Comparison of ENCODE assay signal across 16 cellular contexts in genomic region chr3:44012146-44012899, GRCh38.
DNase-seq lines count a peak whose midpoint lies in the region; ATAC-seq and TF ChIP-seq lines count a peak whose summit lies in the region.
"Had no signal": no experiment of that assay in that cellular context is flagged by ENCODE, and none has a peak within 500 bp of the region (broad histone marks: within the 10 kb centered on the region; RNA-seq: fewer than 3 reads in every experiment).

No MANE protein-coding gene starts in this region.

- H3K9me3 ChIP-seq in SK-N-SH (no peaks in the 10 kb centered on the region), mucosa of descending colon (no peaks in the 10 kb centered on the region)
- H3K9me3 ChIP-seq: A549, BLaER1, HAP-1 had no signal

- H3K79me2 ChIP-seq in SK-N-SH (ENCODE audit: insufficient read depth), result no peaks in the 10 kb centered on the region

- intact Hi-C loops in mucosa of descending colon (cut with DNase I, micrococcal nuclease), result no loop called here

- H3K9ac ChIP-seq in SK-N-SH, result no peak overlapping the region
- H3K9ac ChIP-seq: BLaER1 had no signal

- H3K36me3 ChIP-seq in SK-N-SH (replicated peaks in 1 of 2; ENCODE audit: control insufficient read depth in 1 of 2, insufficient read depth in 2 of 2, low read length in 1 of 2) (peaks cover 0 to 6% of the 10 kb centered on the region in 2 experiments), mucosa of descending colon (ENCODE audit: low read depth) (no peaks in the 10 kb centered on the region)
- H3K36me3 ChIP-seq: BLaER1, HAP-1 had no signal

- H3K36me3 Mint-ChIP-seq in stimulated activated effector memory CD8-positive, alpha-beta T cell treated with anti-CD3 and anti-CD28 coated beads, Interleukin-12 subunit alpha, Interleukin-12 subunit beta, amount 100 ng/mL, for 72 hours, result peaks cover 7% of the 10 kb centered on the region
- H3K36me3 Mint-ChIP-seq in immature natural killer cell, result no peaks in the 10 kb centered on the region
- H3K36me3 Mint-ChIP-seq: CD8-positive, alpha-beta T cell had no signal

- H3K4me3 ChIP-seq in SK-N-SH (ENCODE audit: low read depth in 2 of 2, low read length in 1 of 2) (no peak overlapping the region), mucosa of descending colon (no peak overlapping the region)
- H3K4me3 ChIP-seq: A549, BLaER1, HAP-1 had no signal

- no peak for TF ChIP-seq CTCF in SK-N-SH (IDR thresholded peaks at IDR 0.05)
- no peak for TF ChIP-seq CTCF in mucosa of descending colon (IDR thresholded peaks at IDR 0.05)

- no peak overlapping the region for H3K4me2 ChIP-seq in SK-N-SH
- H3K4me2 ChIP-seq: A549, BLaER1 had no signal

- 98% methylated on average over 13 of the region's 13 CpGs for WGBS in SK-N-SH (ENCODE audit: low lambda C conversion rate)

- no peak for TF ChIP-seq RAD21 in SK-N-SH (IDR thresholded peaks at IDR 0.05; ENCODE audit: low read length)

- H3K27ac Mint-ChIP-seq in stimulated activated effector memory CD8-positive, alpha-beta T cell treated with anti-CD3 and anti-CD28 coated beads, Interleukin-12 subunit alpha, Interleukin-12 subunit beta, amount 100 ng/mL, for 72 hours, result no peak overlapping the region
- H3K27ac Mint-ChIP-seq in immature natural killer cell, result no peak overlapping the region
- H3K27ac Mint-ChIP-seq: CD8-positive, alpha-beta T cell had no signal

- 0 out of 2 replicates have a peak, but pooled peaks cover 4% of the 10 kb centered on the region for H4K20me1 ChIP-seq in SK-N-SH (ENCODE audit: insufficient read depth)
- H4K20me1 ChIP-seq: BLaER1 had no signal

- ATAC-seq in SK-N-SH treated with all-trans-retinoic acid at 6 μM for 48 hours (no peak; the same call in 2 of the 3 replicates), mucosa of descending colon (no peak)
- peak; percentile 11 for ATAC-seq in stimulated activated effector memory CD8-positive, alpha-beta T cell treated with anti-CD3 and anti-CD28 coated beads, Interleukin-12 subunit alpha, Interleukin-12 subunit beta, amount 100 ng/mL, for 72 hours
- ATAC-seq: A549; CD8-positive, alpha-beta T cell had no signal

- H3K4me1 Mint-ChIP-seq in stimulated activated effector memory CD8-positive, alpha-beta T cell treated with anti-CD3 and anti-CD28 coated beads, Interleukin-12 subunit alpha, Interleukin-12 subunit beta, amount 100 ng/mL, for 72 hours, result no peaks in the 10 kb centered on the region
- no peaks in the 10 kb centered on the region for H3K4me1 Mint-ChIP-seq in immature natural killer cell

- no peaks in the 10 kb centered on the region for H3F3A ChIP-seq in SK-N-SH (replicated peaks; ENCODE audit: insufficient read depth)

- no peaks in the 10 kb centered on the region for H3K9me3 Mint-ChIP-seq in stimulated activated effector memory CD8-positive, alpha-beta T cell treated with anti-CD3 and anti-CD28 coated beads, Interleukin-12 subunit alpha, Interleukin-12 subunit beta, amount 100 ng/mL, for 72 hours
- no peaks in the 10 kb centered on the region for H3K9me3 Mint-ChIP-seq in immature natural killer cell
- H3K9me3 Mint-ChIP-seq: CD8-positive, alpha-beta T cell had no signal

- no peaks in the 10 kb centered on the region for H3K27me3 ChIP-seq in SK-N-SH (ENCODE audit: insufficient read depth)
- H3K27me3 ChIP-seq: BLaER1 had no signal

- no peak overlapping the region for H2AFZ ChIP-seq in SK-N-SH (ENCODE audit: low read depth)

- peaks cover 1 to 9% (median 3%) of the 10 kb centered on the region in 3 donors for H3K27me3 Mint-ChIP-seq in immature natural killer cell (ENCODE audit: low read depth in 3 of 3)

- H3K27ac ChIP-seq in SK-N-SH (ENCODE audit: low read depth in 2 of 2, low read length in 1 of 2), result peak overlapping the region in 1 of 2 experiments; percentile 53; a peak in 1 of 4 replicates
- H3K27ac ChIP-seq: 22Rv1, A549, BLaER1, HL-60 had no signal

- CTCF ChIA-PET in SK-N-SH (lab: Yijun Ruan, JAX), result interaction anchor here (1.1 kb wide), 1 partner anchor 10 kb away, joined by 3 read pairs; no protein-coding TSS in a partner anchor

- no peak for DNase-seq in SK-N-SH
- peak; percentile 74 for DNase-seq in mesenteric fat pad (ENCODE audit: low spot score)
- no peak for DNase-seq in stimulated activated effector memory CD8-positive, alpha-beta T cell treated with anti-CD3 and anti-CD28 coated beads, Interleukin-12 subunit alpha, Interleukin-12 subunit beta, amount 100 ng/mL, for 72 hours (ENCODE audit: low spot score in 2 of 2)
- DNase-seq in activated effector memory CD4-positive, alpha-beta T cell treated with Interleukin-2 at 50 U/mL for 16 hours, result no peak
- DNase-seq in mucosa of descending colon, result no peak
- DNase-seq in immature natural killer cell, result no peak
- DNase-seq: Calu3; CD8-positive, alpha-beta T cell; DMS79 treated with DMSO at 0.1 percent for 48 hours; GF-D8 had no signal

- H3K4me3 Mint-ChIP-seq in stimulated activated effector memory CD8-positive, alpha-beta T cell treated with anti-CD3 and anti-CD28 coated beads, Interleukin-12 subunit alpha, Interleukin-12 subunit beta, amount 100 ng/mL, for 72 hours, result no peak overlapping the region
- H3K4me3 Mint-ChIP-seq in immature natural killer cell, result no peak overlapping the region
- H3K4me3 Mint-ChIP-seq: CD8-positive, alpha-beta T cell had no signal

- no peaks in the 10 kb centered on the region for H3K9me2 ChIP-seq in SK-N-SH

- POLR2A ChIA-PET in SK-N-SH (lab: Yijun Ruan, JAX), result interaction anchor here (0.5 kb wide), 1 partner anchor 12 kb away, joined by 3 read pairs; no protein-coding TSS in a partner anchor

- TF ChIP-seq EP300 in SK-N-SH (IDR thresholded peaks at IDR 0.05; ENCODE audit: borderline replicate concordance in 1 of 2, low read depth in 1 of 2, low read length in 1 of 2), result no peak

- peaks cover 0 to 12% of the 10 kb centered on the region in 2 experiments; a peak in 1 of 4 replicates for H3K4me1 ChIP-seq in SK-N-SH (ENCODE audit: control insufficient read depth in 1 of 2, insufficient read depth in 2 of 2, low read depth in 1 of 2, low read length in 1 of 2)
- no peaks in the 10 kb centered on the region for H3K4me1 ChIP-seq in mucosa of descending colon (ENCODE audit: low read depth)
- H3K4me1 ChIP-seq: HAP-1 had no signal

TF ChIP-seq in SK-N-SH, 30 proteins besides CTCF, POLR2A, EP300 and RAD21:
- TF ChIP-seq ELF1 (IDR thresholded peaks at IDR 0.05) (no peak), MEF2A (IDR thresholded peaks at IDR 0.05; ENCODE audit: borderline replicate concordance, low read depth) (no peak), POLR2AphosphoS5 (IDR thresholded peaks at IDR 0.05; ENCODE audit: low read depth, low read length) (no peak), TCF12 (IDR thresholded peaks at IDR 0.05) (no peak), MXI1 (IDR thresholded peaks at IDR 0.05; ENCODE audit: low read depth, low read length) (peak; percentile 22; the same call in 1 of the 2 replicates), SIN3A (IDR thresholded peaks at IDR 0.05; ENCODE audit: borderline replicate concordance, low read depth, low read length) (no peak), GATA2 (CRISPR knock-in tag; IDR thresholded peaks at IDR 0.05) (no peak), TEAD4 (IDR thresholded peaks at IDR 0.05; ENCODE audit: borderline replicate concordance, insufficient read depth) (no peak), GABPA (IDR thresholded peaks at IDR 0.05; ENCODE audit: low read depth) (no peak)

TF ChIP-seq in SK-N-SH treated with all-trans-retinoic acid at 6 μM for 48 hours, 23 proteins besides CTCF, POLR2A, EP300 and RAD21 (continues in another document):
- TF ChIP-seq CREB5 (CRISPR knock-in tag; IDR thresholded peaks at IDR 0.05; ENCODE audit: low read depth) (no peak), TSHZ2 (CRISPR knock-in tag; IDR thresholded peaks at IDR 0.05) (no peak), ZNF565 (CRISPR knock-in tag; conservative IDR thresholded peaks at IDR 0.05; ENCODE audit: low read depth) (no peak), RARB (CRISPR knock-in tag; IDR thresholded peaks at IDR 0.05) (no peak)
